In genomic region chr14:75449703-75450102, GRCh38 we compare ENCODE assay signal across 17 cellular contexts. TPM values are rescaled to one million over a fixed set of nuclear protein-coding genes. Genes with fewer than 3 reads are reported as not detected.
DNase-seq lines count a peak whose midpoint lies in the region; ATAC-seq and TF ChIP-seq lines count a peak whose summit lies in the region.
"Had no signal": no experiment of that assay in that cellular context is flagged by ENCODE, and none has a peak within 500 bp of the region (broad histone marks: within the 10 kb centered on the region; RNA-seq: fewer than 3 reads in every experiment).

No MANE protein-coding gene starts in this region.

- H3K23ac ChIP-seq in H9 (ENCODE audit: insufficient read length, low read depth, low read length): no peak overlapping the region
- no peak overlapping the region for H3K23ac ChIP-seq in mesenchymal stem cell (ENCODE audit: low read length in 2 of 2)

- H2BK15ac ChIP-seq in H9 (ENCODE audit: low read depth, low read length): no peak overlapping the region
- no peak overlapping the region for H2BK15ac ChIP-seq in mesenchymal stem cell (ENCODE audit: low read depth, poor library complexity, severe bottlenecking)

- no peak overlapping the region for H3K4me3 Mint-ChIP-seq in H9
- H3K4me3 Mint-ChIP-seq in natural killer cell treated with Interleukin-12 subunit alpha and Interleukin-12 subunit beta and Interleukin-15 and Interleukin-18, amount 100 ng/mL, for 72 hours: no peak overlapping the region
- H3K4me3 Mint-ChIP-seq: activated CD4-positive, alpha-beta memory T cell treated with anti-CD3 and anti-CD28 coated beads, Interleukin-2, amount 10 ng/mL, durations not matched to agents 7 days and 5 days; activated naive CD4-positive, alpha-beta T cell treated with anti-CD3 and anti-CD28 coated beads for 36 hours; naive B cell had no signal

- no peaks in the 10 kb centered on the region for H3K79me2 ChIP-seq in H9 (ENCODE audit: insufficient read depth, low read length)

- no peaks in the 10 kb centered on the region for H3K23me2 ChIP-seq in H9 (ENCODE audit: insufficient read length, low read depth, low read length, poor library complexity, severe bottlenecking)

- no peak overlapping the region for H2BK20ac ChIP-seq in H9 (ENCODE audit: low read depth, low read length, poor library complexity, severe bottlenecking)

- H3K9me3 Mint-ChIP-seq in H9: no peaks in the 10 kb centered on the region
- H3K9me3 Mint-ChIP-seq in natural killer cell treated with Interleukin-12 subunit alpha and Interleukin-12 subunit beta and Interleukin-15 and Interleukin-18, amount 100 ng/mL, for 72 hours: no peaks in the 10 kb centered on the region
- H3K9me3 Mint-ChIP-seq: activated CD4-positive, alpha-beta memory T cell treated with anti-CD3 and anti-CD28 coated beads, Interleukin-2, amount 10 ng/mL, durations not matched to agents 7 days and 5 days; activated naive CD4-positive, alpha-beta T cell treated with anti-CD3 and anti-CD28 coated beads for 36 hours; naive B cell had no signal

- H3K4me1 ChIP-seq in H9 (ENCODE audit: insufficient read depth, low read length): peaks cover 4% of the 10 kb centered on the region; the same call in 1 of the 2 replicates
- H3K4me1 ChIP-seq in mesenchymal stem cell (ENCODE audit: control insufficient read depth, insufficient read depth, low read depth, low read length): peaks cover 41% of the 10 kb centered on the region
- H3K4me1 ChIP-seq in gastrocnemius medialis: peaks cover 98% of the 10 kb centered on the region in 2 donors
- H3K4me1 ChIP-seq: BE2C had no signal

- no peak overlapping the region for H2BK5ac ChIP-seq in H9 (ENCODE audit: insufficient read length, low read length)
- no peak overlapping the region for H2BK5ac ChIP-seq in mesenchymal stem cell (ENCODE audit: low read depth, low read length, poor library complexity, severe bottlenecking)

- H3K4me1 Mint-ChIP-seq in H9: peaks cover 42 to 54% of the 10 kb centered on the region in 2 experiments
- H3K4me1 Mint-ChIP-seq in natural killer cell treated with Interleukin-12 subunit alpha and Interleukin-12 subunit beta and Interleukin-15 and Interleukin-18, amount 100 ng/mL, for 72 hours (ENCODE audit: low read depth in 2 of 2): peaks cover 11 to 12% of the 10 kb centered on the region in 2 donors

- H2AFZ ChIP-seq in H9 (ENCODE audit: low read length) (no peak overlapping the region), mesenchymal stem cell (ENCODE audit: low read depth, low read length) (no peak overlapping the region)

- H4K91ac ChIP-seq in H9 (ENCODE audit: insufficient read length, low read depth, low read length) (peak overlapping the region; percentile 6), mesenchymal stem cell (ENCODE audit: low read length) (no peak overlapping the region)

- H4K5ac ChIP-seq in H9 (ENCODE audit: insufficient read length, low read depth, low read length): no peak overlapping the region

- H3K9ac ChIP-seq in H9 (ENCODE audit: extremely low read depth, insufficient read length, low read length): no peak overlapping the region
- H3K9ac ChIP-seq in mesenchymal stem cell (ENCODE audit: low read length): peak overlapping the region; percentile 30

- no peaks in the 10 kb centered on the region for H4K20me1 ChIP-seq in H9 (ENCODE audit: control insufficient read depth, insufficient read depth, insufficient read length)

- H3K27ac ChIP-seq in H9 (ENCODE audit: insufficient read length, low read depth, low read length) (no peak overlapping the region), caudate nucleus (ENCODE audit: low read depth, low read length) (peak overlapping the region; percentile 53), mesenchymal stem cell (ENCODE audit: low read length, poor library complexity, severe bottlenecking) (no peak overlapping the region), gastrocnemius medialis (peak overlapping the region; percentile 82 to 93 (median 87))

- H2BK12ac ChIP-seq in H9 (ENCODE audit: insufficient read length, low read depth, low read length) (no peak overlapping the region), mesenchymal stem cell (ENCODE audit: low read length in 2 of 2) (no peak overlapping the region)

- no peak for ATAC-seq in gastrocnemius medialis
- ATAC-seq in natural killer cell treated with Interleukin-12 subunit alpha and Interleukin-12 subunit beta and Interleukin-15 and Interleukin-18, amount 100 ng/mL, for 72 hours: no peak
- ATAC-seq: Panc1 had no signal

- H3K4me3 ChIP-seq in mesenchymal stem cell (ENCODE audit: insufficient read depth in 1 of 2, low read depth in 1 of 2, low read length in 2 of 2): peak overlapping the region in 1 of 2 experiments; percentile 35
- no peak overlapping the region for H3K4me3 ChIP-seq in gastrocnemius medialis

- no peaks in the 10 kb centered on the region for H3K27me3 ChIP-seq in H9 (ENCODE audit: insufficient read depth, low read length)
- no peaks in the 10 kb centered on the region for H3K27me3 ChIP-seq in mesenchymal stem cell (ENCODE audit: control insufficient read depth in 1 of 2, insufficient read depth in 1 of 2, low read length in 2 of 2)
- no peaks in the 10 kb centered on the region for H3K27me3 ChIP-seq in gastrocnemius medialis
- H3K27me3 ChIP-seq: BE2C had no signal

- H3K18ac ChIP-seq in H9 (ENCODE audit: insufficient read length, low read depth, low read length) (no peak overlapping the region), mesenchymal stem cell (ENCODE audit: low read depth in 1 of 2, low read length in 2 of 2) (no peak overlapping the region)

- H3K27me3 Mint-ChIP-seq in H9 (ENCODE audit: low read depth): no peaks in the 10 kb centered on the region
- peaks cover 7 to 8% of the 10 kb centered on the region in 2 donors for H3K27me3 Mint-ChIP-seq in natural killer cell treated with Interleukin-12 subunit alpha and Interleukin-12 subunit beta and Interleukin-15 and Interleukin-18, amount 100 ng/mL, for 72 hours
- H3K27me3 Mint-ChIP-seq: naive B cell had no signal

- H3K56ac ChIP-seq in H9 (ENCODE audit: insufficient read length, low read depth, low read length): no peak overlapping the region

- WGBS in H9 (ENCODE audit: extremely low coverage, insufficient read length, low lambda C conversion rate): no CpG with 5 or more reads among the region's 4 CpGs
- WGBS in mesenchymal stem cell: 92% methylated on average over 4 of the region's 4 CpGs

- H2BK120ac ChIP-seq in H9 (ENCODE audit: low read depth, low read length, poor library complexity, severe bottlenecking) (no peak overlapping the region), mesenchymal stem cell (ENCODE audit: low read depth, low read length) (no peak overlapping the region)

- H3K79me1 ChIP-seq in H9 (ENCODE audit: insufficient read depth, low read depth, low read length, poor library complexity, severe bottlenecking) (no peaks in the 10 kb centered on the region), mesenchymal stem cell (replicated peaks; ENCODE audit: low read length, poor library complexity, severe bottlenecking) (peaks cover 17% of the 10 kb centered on the region)

- TF ChIP-seq POLR2A in gastrocnemius medialis (IDR thresholded peaks at IDR 0.05): no peak

- no peak overlapping the region for H4K8ac ChIP-seq in H9 (replicated peaks; ENCODE audit: insufficient read length, low read depth, low read length)
- no peak overlapping the region for H4K8ac ChIP-seq in mesenchymal stem cell (ENCODE audit: low read length)

- H2AK5ac ChIP-seq in H9 (ENCODE audit: insufficient read length, low read length) (no peak overlapping the region), mesenchymal stem cell (ENCODE audit: low read length, severe bottlenecking) (no peak overlapping the region)

- H3K27ac Mint-ChIP-seq in H9: peak overlapping the region in 2 of 3 experiments; percentile 7 to 64; a peak in 2 of 7 replicates
- no peak overlapping the region for H3K27ac Mint-ChIP-seq in natural killer cell treated with Interleukin-12 subunit alpha and Interleukin-12 subunit beta and Interleukin-15 and Interleukin-18, amount 100 ng/mL, for 72 hours
- H3K27ac Mint-ChIP-seq: activated CD4-positive, alpha-beta memory T cell treated with anti-CD3 and anti-CD28 coated beads, Interleukin-2, amount 10 ng/mL, durations not matched to agents 7 days and 5 days; activated naive CD4-positive, alpha-beta T cell treated with anti-CD3 and anti-CD28 coated beads for 36 hours had no signal

- intact Hi-C loops in gastrocnemius medialis (cut with DNase I; ENCODE audit: low total_unique reads): no loop called here

- H3K36me3 ChIP-seq in mesenchymal stem cell (ENCODE audit: control insufficient read depth in 1 of 2, insufficient read depth in 2 of 2, low read depth in 1 of 2, low read length in 2 of 2): peaks cover 4 to 15% of the 10 kb centered on the region in 2 experiments
- peaks cover 0 to 8% of the 10 kb centered on the region in 2 donors for H3K36me3 ChIP-seq in gastrocnemius medialis
- H3K36me3 ChIP-seq: BE2C had no signal

- no peak overlapping the region for H3K4ac ChIP-seq in H9 (ENCODE audit: low read depth, low read length)
- H3K4ac ChIP-seq in mesenchymal stem cell (ENCODE audit: low read depth in 1 of 2, low read length in 2 of 2): no peak overlapping the region

- DNase-seq in H9: no peak
- peak in 1 of 61 donors; percentile 22 for DNase-seq in caudate nucleus (lab: John Stamatoyannopoulos, UW)
- no peak for DNase-seq in mesenchymal stem cell
- DNase-seq in gastrocnemius medialis: no peak
- no peak for DNase-seq in natural killer cell treated with Interleukin-12 subunit alpha and Interleukin-12 subunit beta and Interleukin-15 and Interleukin-18, amount 100 ng/mL, for 72 hours (ENCODE audit: low spot score)
- DNase-seq in NCI-H1092 treated with DMSO at 0.1 percent for 48 hours (lab: John Stamatoyannopoulos, UW): no peak
- DNase-seq in NCI-H2029 treated with DMSO at 0.1 percent for 48 hours (lab: John Stamatoyannopoulos, UW): no peak
- no peak for DNase-seq in putamen (ENCODE audit: low spot score)
- DNase-seq: activated CD4-positive, alpha-beta memory T cell treated with anti-CD3 and anti-CD28 coated beads, Interleukin-2, amount 10 ng/mL, durations not matched to agents 7 days and 5 days; activated naive CD4-positive, alpha-beta T cell treated with anti-CD3 and anti-CD28 coated beads for 36 hours; BE2C; MV-4-11; naive B cell; NCI-H345; stimulated activated CD4-positive, alpha-beta T cell treated with anti-CD3 and anti-CD28 coated beads, Interleukin-15, amount 100 ng/mL, for 24 hours; stimulated activated CD8-positive, alpha-beta memory T cell treated with anti-CD3 and anti-CD28 coated beads, Interleukin-4, amount 100 ng/mL, for 48 hours had no signal

- peaks cover 0 to 16% (median 11%) of the 10 kb centered on the region in 3 experiments; a peak in 5 of 7 replicates for H3K36me3 Mint-ChIP-seq in H9 (ENCODE audit: insufficient read depth in 1 of 3, low read depth in 3 of 3)
- H3K36me3 Mint-ChIP-seq in natural killer cell treated with Interleukin-12 subunit alpha and Interleukin-12 subunit beta and Interleukin-15 and Interleukin-18, amount 100 ng/mL, for 72 hours: no peaks in the 10 kb centered on the region
- H3K36me3 Mint-ChIP-seq: naive B cell had no signal

- no peak overlapping the region for H3T11ph ChIP-seq in H9 (ENCODE audit: low read length)

- no peak overlapping the region for H3K4me2 ChIP-seq in H9 (ENCODE audit: insufficient read depth, insufficient read length, low read length)
- H3K4me2 ChIP-seq in mesenchymal stem cell (ENCODE audit: low read length, poor library complexity, severe bottlenecking): no peak overlapping the region

- H3K9me3 ChIP-seq in H9 (ENCODE audit: control insufficient read depth, low read depth, low read length) (no peaks in the 10 kb centered on the region), mesenchymal stem cell (ENCODE audit: control insufficient read depth, low read length) (no peaks in the 10 kb centered on the region), gastrocnemius medialis (no peaks in the 10 kb centered on the region)
- H3K9me3 ChIP-seq: BE2C had no signal

- TF ChIP-seq CTCF in H9 (conservative IDR thresholded peaks at IDR 0.05) (no peak), gastrocnemius medialis (IDR thresholded peaks at IDR 0.05 in 4 of 5, conservative IDR thresholded peaks at IDR 0.05 in 1 of 5) (no peak)

- in situ Hi-C loops in gastrocnemius medialis (cut with MboI; ENCODE audit: low sequenced_read_pairs in 4 of 4): no loop called here

- H3K14ac ChIP-seq in H9 (ENCODE audit: insufficient read depth, low read length): no peak overlapping the region
- no peak overlapping the region for H3K14ac ChIP-seq in mesenchymal stem cell (ENCODE audit: low read length in 2 of 2)

RNA-seq across cellular contexts. Expression of gene JDP2, which starts 21.9 kb away (rescaled TPM):
- 22.8 and 24.7 TPM in 2 replicates for total RNA-seq in H9 (2021)
- polyA plus RNA-seq in mesenchymal stem cell (2013, experiment 1 of 2): 63.4 TPM
- 61.6 TPM for polyA plus RNA-seq in mesenchymal stem cell (2013, experiment 2 of 2)
- 10 to 100 TPM; 17.3 to 80.2 (median 31.7) TPM for total RNA-seq in gastrocnemius medialis
- total RNA-seq in natural killer cell treated with Interleukin-12 subunit alpha and Interleukin-12 subunit beta and Interleukin-15 and Interleukin-18, amount 100 ng/mL, for 72 hours: under 1 TPM; 0.61 to 0.83 TPM

Comparison
In these comparisons a context has a peak if more than half of its experiments do, and no peak if none do; other contexts are left out.
1. H3K27ac ChIP-seq: peak in caudate nucleus (single experiment) and gastrocnemius medialis (4 of 4); none in H9 (single experiment) and mesenchymal stem cell (single experiment).
2. H3K27ac Mint-ChIP-seq: peak in H9 (2 of 3); none in natural killer cell treated with Interleukin-12 subunit alpha and Interleukin-12 subunit beta and Interleukin-15 and Interleukin-18, amount 100 ng/mL, for 72 hours (0 of 2).
3. RNA of gene JDP2, which starts 21.9 kb away (total RNA-seq): 17.3 to 80.2 TPM in gastrocnemius medialis and 22.8 to 24.7 TPM in H9; 0.61 to 0.83 TPM in natural killer cell treated with Interleukin-12 subunit alpha and Interleukin-12 subunit beta and Interleukin-15 and Interleukin-18, amount 100 ng/mL, for 72 hours; every median in the first group is over 4 times any median in the second.